In genomic region chr14:35285991-35286564, GRCh38 we compare ENCODE assay signal across 9 cellular contexts. TPM values are rescaled to one million over a fixed set of nuclear protein-coding genes. Genes with fewer than 3 reads are reported as not detected.
DNase-seq lines count a peak whose midpoint lies in the region; ATAC-seq and TF ChIP-seq lines count a peak whose summit lies in the region.
"Had no signal": no experiment of that assay in that cellular context is flagged by ENCODE, and none has a peak within 500 bp of the region (broad histone marks: within the 10 kb centered on the region; RNA-seq: fewer than 3 reads in every experiment).

No MANE protein-coding gene starts in this region.

- ATAC-seq in GM19328 (IDR thresholded peaks at IDR 0.05; ENCODE audit: unreplicated experiment) = peak; percentile 1
- peak; percentile 28 for ATAC-seq in HG03354 (IDR thresholded peaks at IDR 0.05; ENCODE audit: poor library complexity, severe bottlenecking, unreplicated experiment)
- ATAC-seq in activated T-helper 17 cell treated with anti-CD3 and anti-CD28 coated beads, Interleukin-2, amount 50 U/mL, for 72 hours (replicated peaks) = peak; percentile 57
- ATAC-seq in gastrocnemius medialis = no peak

- no peaks in the 10 kb centered on the region for H3K27me3 ChIP-seq in gastrocnemius medialis
- H3K27me3 ChIP-seq: vagina had no signal

- no peak overlapping the region for H3K4me3 ChIP-seq in gastrocnemius medialis
- H3K4me3 ChIP-seq: vagina had no signal

- H3K27ac Mint-ChIP-seq in CD14-positive monocyte = peak overlapping the region; percentile 93 to 99 (median 97)
- peak overlapping the region; percentile 80 for H3K27ac Mint-ChIP-seq in activated T-helper 17 cell treated with anti-CD3 and anti-CD28 coated beads, Interleukin-2, amount 50 U/mL, for 72 hours

- no peak for TF ChIP-seq CTCF in CD14-positive monocyte (IDR thresholded peaks at IDR 0.05)
- TF ChIP-seq CTCF in gastrocnemius medialis (IDR thresholded peaks at IDR 0.05 in 4 of 5, conservative IDR thresholded peaks at IDR 0.05 in 1 of 5) = no peak

- no peak for TF ChIP-seq POLR2A in gastrocnemius medialis (IDR thresholded peaks at IDR 0.05)

- intact Hi-C loops in CD14-positive monocyte (cut with micrococcal nuclease) = loop anchor here (2.0 to 10.0 kb wide), 2 partner anchors 79 to 119 kb away; partner anchors contain the start of gene NFKBIA (in 2 of the 2)
- intact Hi-C loops in gastrocnemius medialis (cut with DNase I; ENCODE audit: low total_unique reads) = no loop called here

- H3K36me3 ChIP-seq in gastrocnemius medialis = no peaks in the 10 kb centered on the region
- H3K36me3 ChIP-seq: vagina had no signal

- in situ Hi-C loops in gastrocnemius medialis (cut with MboI; ENCODE audit: low sequenced_read_pairs in 4 of 4) = no loop called here

- H3K4me1 Mint-ChIP-seq in CD14-positive monocyte = peaks cover 50% of the 10 kb centered on the region
- H3K4me1 Mint-ChIP-seq in activated T-helper 17 cell treated with anti-CD3 and anti-CD28 coated beads, Interleukin-2, amount 50 U/mL, for 72 hours = peaks cover 34% of the 10 kb centered on the region

- no peak for DNase-seq in CD14-positive monocyte (ENCODE audit: low spot score)
- no peak for DNase-seq in NCI-H2227 (lab: John Stamatoyannopoulos, UW; ENCODE audit: unreplicated experiment)
- no peak for DNase-seq in DMS153 (lab: John Stamatoyannopoulos, UW)
- DNase-seq in ureter (ENCODE audit: low spot score) = no peak
- no peak for DNase-seq in gastrocnemius medialis

- peak overlapping the region; percentile 71 to 85 for H3K4me3 Mint-ChIP-seq in CD14-positive monocyte
- peak overlapping the region; percentile 65 for H3K4me3 Mint-ChIP-seq in activated T-helper 17 cell treated with anti-CD3 and anti-CD28 coated beads, Interleukin-2, amount 50 U/mL, for 72 hours

- H3K9me3 Mint-ChIP-seq in CD14-positive monocyte = peaks cover 0 to 5% (median 2%) of the 10 kb centered on the region in 7 donors
- H3K9me3 Mint-ChIP-seq in activated T-helper 17 cell treated with anti-CD3 and anti-CD28 coated beads, Interleukin-2, amount 50 U/mL, for 72 hours = no peaks in the 10 kb centered on the region

- peaks cover 0 to 15% of the 10 kb centered on the region in 2 donors for H3K36me3 Mint-ChIP-seq in CD14-positive monocyte
- H3K36me3 Mint-ChIP-seq in activated T-helper 17 cell treated with anti-CD3 and anti-CD28 coated beads, Interleukin-2, amount 50 U/mL, for 72 hours (ENCODE audit: low read depth) = peaks cover 13% of the 10 kb centered on the region

- H3K4me1 ChIP-seq in gastrocnemius medialis = no peaks in the 10 kb centered on the region

- no peaks in the 10 kb centered on the region for H3K9me3 ChIP-seq in gastrocnemius medialis
- H3K9me3 ChIP-seq: vagina had no signal

- peak overlapping the region in 2 of 4 donors; percentile 4 to 18 for H3K27ac ChIP-seq in gastrocnemius medialis
- H3K27ac ChIP-seq: vagina had no signal

- peaks cover 0 to 4% (median 0%) of the 10 kb centered on the region in 3 donors for H3K27me3 Mint-ChIP-seq in CD14-positive monocyte (ENCODE audit: low read depth in 3 of 3)
- H3K27me3 Mint-ChIP-seq in activated T-helper 17 cell treated with anti-CD3 and anti-CD28 coated beads, Interleukin-2, amount 50 U/mL, for 72 hours = no peaks in the 10 kb centered on the region

RNA-seq across cellular contexts. Expression of gene PSMA6, which starts 6.1 kb away (rescaled TPM):
- polyA plus RNA-seq in CD14-positive monocyte = 100 to 1,000 TPM; 480 to 572 TPM
- total RNA-seq in activated T-helper 17 cell treated with anti-CD3 and anti-CD28 coated beads, Interleukin-2, amount 50 U/mL, for 72 hours = 100 to 1,000 TPM; 295 to 386 TPM
- total RNA-seq in ureter (173 TPM), gastrocnemius medialis (100 to 1,000 TPM; 323 to 502 (median 464) TPM)

Comparison
In these comparisons a context has a peak if more than half of its experiments do, and no peak if none do; other contexts are left out.
1. ATAC-seq: peak in GM19328 (single experiment), HG03354 (single experiment) and activated T-helper 17 cell treated with anti-CD3 and anti-CD28 coated beads, Interleukin-2, amount 50 U/mL, for 72 hours (single experiment); none in gastrocnemius medialis (0 of 2).